In the genomic region with DNA sequence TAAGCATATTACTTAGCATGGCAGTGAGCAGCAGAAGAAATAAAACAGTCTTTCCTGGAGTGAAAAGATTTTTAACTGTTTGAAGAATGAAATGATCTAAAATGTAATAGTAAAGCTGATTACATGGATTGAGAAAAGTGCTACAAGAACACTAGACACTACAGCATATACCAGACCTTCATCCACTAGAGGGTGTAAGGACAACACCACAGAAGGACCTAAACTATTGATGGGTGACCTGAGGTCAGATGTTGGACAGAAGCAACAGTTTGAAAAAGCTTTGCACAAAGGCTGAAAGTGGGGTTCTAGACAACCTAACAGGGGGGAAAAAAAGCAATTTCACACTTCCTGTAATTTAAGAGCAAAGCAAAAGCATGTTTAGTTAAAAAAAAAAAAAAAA, we compare ENCODE assay signal across 8 cellular contexts.
DNase-seq lines count a peak whose midpoint lies in the region; ATAC-seq, FAIRE-seq and TF ChIP-seq lines count a peak whose summit lies in the region.

No MANE protein-coding gene starts in this region.

- no peaks in the 10 kb centered on the region for H3K4me1 Mint-ChIP-seq in T-helper 17 cell
- H3K4me1 Mint-ChIP-seq in T-helper 2 cell treated with Interferon-gamma antibody and Interleukin-4, amounts not matched to agents 5 μg/mL and 100 μg/mL, for 36 hours (ENCODE audit: low read depth) = no peaks in the 10 kb centered on the region

- CTCF ChIA-PET in GM12878 (lab: Yijun Ruan, JAX) = interaction anchor here (0.5 to 2.8 kb wide), 10 partner anchors 12 to 336 kb away, joined by 3 to 21 read pairs (median 4); no protein-coding TSS in a partner anchor

- intact Hi-C loops in GM12878 (cut with micrococcal nuclease; ENCODE audit: unreplicated experiment) (loop anchor here (1.0 kb wide), 2 partner anchors 135 to 193 kb away; no protein-coding TSS in a partner anchor), upper lobe of right lung (cut with DNase I) (loop anchor here (10.0 kb wide), 1 partner anchor 194 kb away; no protein-coding TSS in a partner anchor)

- DNase-seq in NCI-H345 (lab: John Stamatoyannopoulos, UW) = peak; percentile 4
- no peak for DNase-seq in NCI-H345 treated with DMSO at 0.1 percent for 48 hours (lab: John Stamatoyannopoulos, UW; ENCODE audit: unreplicated experiment)
- peak; percentile 38 for DNase-seq in NCI-H2029 treated with DMSO at 0.1 percent for 48 hours (lab: John Stamatoyannopoulos, UW)
- DNase-seq in GM12878 (ENCODE audit: low read depth, low spot score) = peak; percentile 24
- DNase-seq in keratinocyte (ENCODE audit: low read depth, low spot score) = no peak
- DNase-seq in upper lobe of right lung = no peak
- no peak for DNase-seq in T-helper 17 cell
- DNase-seq in T-helper 2 cell treated with Interferon-gamma antibody and Interleukin-4, amounts not matched to agents 5 μg/mL and 100 μg/mL, for 36 hours (ENCODE audit: low spot score) = no peak

- BruUV-seq in GM12878 (replicated peaks; lab: Mats Ljungman, UMichigan) = no TSS peak

- dilution Hi-C loops in keratinocyte (cut with MboI; ENCODE audit: extremely low pct_ligation_motif_present, low sequenced_read_pairs) = no loop called here

- TF ChIP-seq POLR2A in GM12878 (IDR thresholded peaks at IDR 0.05; ENCODE audit: low read depth, low read length) = no peak

- no peak overlapping the region for H3K27ac Mint-ChIP-seq in T-helper 17 cell
- H3K27ac Mint-ChIP-seq in T-helper 2 cell treated with Interferon-gamma antibody and Interleukin-4, amounts not matched to agents 5 μg/mL and 100 μg/mL, for 36 hours = no peak overlapping the region

- H3K79me2 ChIP-seq in GM12878 (ENCODE audit: control insufficient read depth, insufficient read depth, low read length) (no peaks in the 10 kb centered on the region), keratinocyte (ENCODE audit: control insufficient read depth, insufficient read depth, low read length) (peaks cover 13% of the 10 kb centered on the region)

- H3K4me3 ChIP-seq in GM12878 = no peak overlapping the region
- no peak overlapping the region for H3K4me3 ChIP-seq in keratinocyte (ENCODE audit: control insufficient read depth in 2 of 3, extremely low read depth in 1 of 3, insufficient read depth in 2 of 3, low read depth in 1 of 3, low read length in 3 of 3)
- no peak overlapping the region for H3K4me3 ChIP-seq in upper lobe of right lung

- ATAC-seq in GM12878 (peak; percentile 87), upper lobe of right lung (peak; percentile 92), T-helper 17 cell (no peak)

- H3K9me3 ChIP-seq in GM12878 (replicated peaks; ENCODE audit: control insufficient read depth, insufficient read depth, low read length) (no peaks in the 10 kb centered on the region), keratinocyte (ENCODE audit: control insufficient read depth, low read depth, low read length) (no peaks in the 10 kb centered on the region), upper lobe of right lung (no peaks in the 10 kb centered on the region), T-helper 17 cell (ENCODE audit: control insufficient read depth, low read length, poor library complexity, severe bottlenecking) (no peaks in the 10 kb centered on the region)

- H3K9me1 ChIP-seq in keratinocyte (ENCODE audit: control insufficient read depth, extremely low read depth, insufficient read depth, low read length) = no peaks in the 10 kb centered on the region

- RAD21 ChIA-PET in GM12878 (lab: Charles Lee; ENCODE audit: unreplicated experiment) = interaction anchor here (1.0 to 1.1 kb wide), 2 partner anchors 134 to 173 kb away, joined by 3 to 7 read pairs; no protein-coding TSS in a partner anchor

- peak; percentile 52 to 70 (median 53); a peak in 5 of 6 replicates for TF ChIP-seq CTCF in GM12878 (IDR thresholded peaks at IDR 0.05 in 2 of 3, conservative IDR thresholded peaks at IDR 0.05 in 1 of 3; ENCODE audit: control insufficient read depth in 2 of 3, extremely low read depth in 1 of 3, insufficient read depth in 1 of 3, low read depth in 3 of 3, low read length in 3 of 3)
- TF ChIP-seq CTCF in keratinocyte (optimal IDR thresholded peaks at IDR 0.05 in 1 of 3, IDR thresholded peaks at IDR 0.05 in 1 of 3, conservative IDR thresholded peaks at IDR 0.05 in 1 of 3; ENCODE audit: extremely low read depth in 1 of 3, insufficient read depth in 2 of 3, low read length in 3 of 3) = peak; percentile 26 to 44 (median 35)
- peak; percentile 62 for TF ChIP-seq CTCF in upper lobe of right lung (IDR thresholded peaks at IDR 0.05)

- H3K4me1 ChIP-seq in GM12878 (ENCODE audit: control insufficient read depth, insufficient read depth, low read length) = no peaks in the 10 kb centered on the region
- H3K4me1 ChIP-seq in keratinocyte (ENCODE audit: control insufficient read depth, extremely low read depth, insufficient read depth, low read length) = peaks cover 10% of the 10 kb centered on the region
- no peaks in the 10 kb centered on the region for H3K4me1 ChIP-seq in upper lobe of right lung

- H3K36me3 ChIP-seq in GM12878 (ENCODE audit: control insufficient read depth in 2 of 2, insufficient read depth in 2 of 2, low read length in 1 of 2) = no peaks in the 10 kb centered on the region
- no peaks in the 10 kb centered on the region for H3K36me3 ChIP-seq in keratinocyte (ENCODE audit: control insufficient read depth in 2 of 2, extremely low read depth in 1 of 2, insufficient read depth in 2 of 2, low read length in 2 of 2)
- peaks cover 7% of the 10 kb centered on the region for H3K36me3 ChIP-seq in upper lobe of right lung

- in situ Hi-C loops in GM12878 (cut with MboI) = no loop called here

- POLR2A ChIA-PET in GM12878 (lab: Charles Lee) = no interaction called here

- H3K27me3 ChIP-seq in GM12878 (replicated peaks in 1 of 2; ENCODE audit: control insufficient read depth in 2 of 2, insufficient read depth in 2 of 2, low read length in 1 of 2) = no peaks in the 10 kb centered on the region; a peak in 1 of 4 replicates
- H3K27me3 ChIP-seq in keratinocyte (ENCODE audit: control insufficient read depth, extremely low read depth, insufficient read depth, low read length) = no peaks in the 10 kb centered on the region
- no peaks in the 10 kb centered on the region for H3K27me3 ChIP-seq in upper lobe of right lung

- no peaks in the 10 kb centered on the region for H3K9me3 Mint-ChIP-seq in T-helper 2 cell treated with Interferon-gamma antibody and Interleukin-4, amounts not matched to agents 5 μg/mL and 100 μg/mL, for 36 hours

- SMC1A ChIA-PET in GM12878 (lab: Charles Lee; ENCODE audit: uncharacterized antibody, unreplicated experiment) = interaction anchor here (0.6 to 1.8 kb wide), 8 partner anchors 9 to 561 kb away, joined by 3 to 7 read pairs (median 3); no protein-coding TSS in a partner anchor

- no peak for TF ChIP-seq EP300 in GM12878 (IDR thresholded peaks at IDR 0.05; ENCODE audit: borderline replicate concordance in 1 of 2, control insufficient read depth in 1 of 2, low read depth in 2 of 2, low read length in 2 of 2)

- H3K9ac ChIP-seq in GM12878 (ENCODE audit: control insufficient read depth, insufficient read depth, low read length) = no peak overlapping the region
- no peak overlapping the region for H3K9ac ChIP-seq in keratinocyte (ENCODE audit: control insufficient read depth, extremely low read depth, insufficient read depth, low read length)

- H4K20me1 ChIP-seq in GM12878 (ENCODE audit: control insufficient read depth, insufficient read depth) (no peaks in the 10 kb centered on the region), keratinocyte (ENCODE audit: control insufficient read depth, extremely low read depth, insufficient read depth, low read length) (no peaks in the 10 kb centered on the region)

- no peak overlapping the region for H2AFZ ChIP-seq in GM12878 (ENCODE audit: control insufficient read depth, low read depth, low read length)
- no peak overlapping the region for H2AFZ ChIP-seq in keratinocyte (ENCODE audit: control insufficient read depth, low read length)

- H3K27me3 Mint-ChIP-seq in T-helper 17 cell = peaks cover 14% of the 10 kb centered on the region
- peaks cover 15% of the 10 kb centered on the region for H3K27me3 Mint-ChIP-seq in T-helper 2 cell treated with Interferon-gamma antibody and Interleukin-4, amounts not matched to agents 5 μg/mL and 100 μg/mL, for 36 hours (ENCODE audit: low read depth)

- peak; percentile 68 for TF ChIP-seq RAD21 in GM12878 (IDR thresholded peaks at IDR 0.05; ENCODE audit: insufficient read depth, low read depth, low read length)

- H3K4me2 ChIP-seq in GM12878 (ENCODE audit: control insufficient read depth, insufficient read depth) (no peak overlapping the region), keratinocyte (ENCODE audit: control insufficient read depth, extremely low read depth, insufficient read depth, low read depth, low read length) (no peak overlapping the region)

- FAIRE-seq in GM12878 (lab: Jason Lieb, UNC) (peak; percentile 13), keratinocyte (lab: Jason Lieb, UNC) (peak; percentile 51)

- H3K27ac ChIP-seq in GM12878 (ENCODE audit: control insufficient read depth, insufficient read depth) (no peak overlapping the region), keratinocyte (ENCODE audit: control insufficient read depth, insufficient read depth, low read length) (no peak overlapping the region), upper lobe of right lung (no peak overlapping the region)

- H3K36me3 Mint-ChIP-seq in T-helper 17 cell (ENCODE audit: low read depth) = no peaks in the 10 kb centered on the region
- H3K36me3 Mint-ChIP-seq in T-helper 2 cell treated with Interferon-gamma antibody and Interleukin-4, amounts not matched to agents 5 μg/mL and 100 μg/mL, for 36 hours (ENCODE audit: low read depth) = no peaks in the 10 kb centered on the region

- H3K4me3 Mint-ChIP-seq in T-helper 17 cell = no peak overlapping the region
- H3K4me3 Mint-ChIP-seq in T-helper 2 cell treated with Interferon-gamma antibody and Interleukin-4, amounts not matched to agents 5 μg/mL and 100 μg/mL, for 36 hours = no peak overlapping the region

TF ChIP-seq in GM12878, 131 proteins besides CTCF, POLR2A, EP300 and RAD21 (continues in another document):
- TF ChIP-seq SMC3 (IDR thresholded peaks at IDR 0.05; ENCODE audit: borderline replicate concordance, low read length) (peak; percentile 75), TAF1 (IDR thresholded peaks at IDR 0.05; ENCODE audit: borderline replicate concordance, low read depth, low read length) (no peak), NR2F1 (conservative IDR thresholded peaks at IDR 0.05) (peak; percentile 83)
- TF ChIP-seq, protein P1, sequence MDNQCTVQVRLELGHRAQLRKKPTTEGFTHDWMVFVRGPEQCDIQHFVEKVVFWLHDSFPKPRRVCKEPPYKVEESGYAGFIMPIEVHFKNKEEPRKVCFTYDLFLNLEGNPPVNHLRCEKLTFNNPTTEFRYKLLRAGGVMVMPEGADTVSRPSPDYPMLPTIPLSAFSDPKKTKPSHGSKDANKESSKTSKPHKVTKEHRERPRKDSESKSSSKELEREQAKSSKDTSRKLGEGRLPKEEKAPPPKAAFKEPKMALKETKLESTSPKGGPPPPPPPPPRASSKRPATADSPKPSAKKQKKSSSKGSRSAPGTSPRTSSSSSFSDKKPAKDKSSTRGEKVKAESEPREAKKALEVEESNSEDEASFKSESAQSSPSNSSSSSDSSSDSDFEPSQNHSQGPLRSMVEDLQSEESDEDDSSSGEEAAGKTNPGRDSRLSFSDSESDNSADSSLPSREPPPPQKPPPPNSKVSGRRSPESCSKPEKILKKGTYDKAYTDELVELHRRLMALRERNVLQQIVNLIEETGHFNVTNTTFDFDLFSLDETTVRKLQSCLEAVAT (IDR thresholded peaks at IDR 0.05) = no peak

Comparison
In these comparisons a context has a peak if more than half of its experiments do, and no peak if none do; other contexts are left out.
1. DNase-seq: peak in NCI-H345 (single experiment), NCI-H2029 treated with DMSO at 0.1 percent for 48 hours (single experiment) and GM12878 (single experiment); none in NCI-H345 treated with DMSO at 0.1 percent for 48 hours (single experiment), keratinocyte (single experiment), upper lobe of right lung (single experiment), T-helper 17 cell (0 of 3) and T-helper 2 cell treated with Interferon-gamma antibody and Interleukin-4, amounts not matched to agents 5 μg/mL and 100 μg/mL, for 36 hours (single experiment).
2. Peak in every context shown above with its lines, with median percentiles within 50 percentile points of each other: CTCF ChIP-seq.